ENCODE assay signal across 11 cellular contexts in genomic region chr14:23093526-23093925, GRCh38. TPM values are rescaled to one million over a fixed set of nuclear protein-coding genes. Genes with fewer than 3 reads are reported as not detected.
A peak's percentile ranks its signal among the peaks of the same experiment; 100 is the strongest.
DNase-seq lines count a peak whose midpoint lies in the region; ATAC-seq, FAIRE-seq and TF ChIP-seq lines count a peak whose summit lies in the region.
"Had no signal": no experiment of that assay in that cellular context is flagged by ENCODE, and none has a peak within 500 bp of the region (broad histone marks: within the 10 kb centered on the region; RNA-seq: fewer than 3 reads in every experiment).

No MANE protein-coding gene starts in this region.

- H4K20me1 ChIP-seq in OCI-LY7 (ENCODE audit: insufficient read depth, low read length) = peaks cover 21% of the 10 kb centered on the region

- H3K9ac ChIP-seq in skeletal muscle tissue (ENCODE audit: low read depth in 1 of 3, low read length in 3 of 3) = peak overlapping the region; percentile 92 to 99 (median 98)

- DNase-seq in GM06990 (ENCODE audit: extremely low read depth, insufficient read length) (no peak), OCI-LY7 (ENCODE audit: low spot score) (no peak), right cardiac atrium (no peak), NCI-H82 treated with DMSO at 0.1 percent for 48 hours (lab: John Stamatoyannopoulos, UW; ENCODE audit: unreplicated experiment) (no peak), H54 (ENCODE audit: insufficient read length, low spot score) (no peak)
- no peak for DNase-seq in stimulated activated naive CD4-positive, alpha-beta T cell (lab: John Stamatoyannopoulos, UW)
- DNase-seq: activated CD4-positive, alpha-beta T cell treated with anti-CD3 and anti-CD28 coated beads for 4 hours had no signal

- FAIRE-seq in H54 (lab: Jason Lieb, UNC) = no peak

- intact Hi-C loops in OCI-LY7 (cut with micrococcal nuclease; ENCODE audit: unreplicated experiment) = no loop called here
- intact Hi-C loops in right cardiac atrium (cut with DNase I) = no loop called here

- no peak for TF ChIP-seq POLR2A in H54 (IDR thresholded peaks at IDR 0.05; ENCODE audit: low read depth, low read length)

- H3K4me2 ChIP-seq in OCI-LY7 (ENCODE audit: low read length) = peak overlapping the region; percentile 94

- ATAC-seq in right cardiac atrium (no peak), GM19351 (IDR thresholded peaks at IDR 0.05; ENCODE audit: unreplicated experiment) (no peak)

- POLR2A ChIA-PET in OCI-LY7 (lab: Charles Lee) = interaction anchor here (1.3 to 1.4 kb wide), 2 partner anchors 22 to 83 kb away, joined by 5 to 11 read pairs; no protein-coding TSS in a partner anchor

- H3K4me1 ChIP-seq in OCI-LY7 (ENCODE audit: insufficient read depth, low read length, poor library complexity, severe bottlenecking) (peaks cover 23% of the 10 kb centered on the region), right cardiac atrium (ENCODE audit: control insufficient read depth, insufficient read depth, low read length) (peaks cover 2% of the 10 kb centered on the region), skeletal muscle tissue (ENCODE audit: control insufficient read depth in 3 of 3, insufficient read depth in 3 of 3, low read length in 3 of 3) (peaks cover 21 to 30% (median 22%) of the 10 kb centered on the region in 3 donors)

- no peaks in the 10 kb centered on the region for H3K9me2 ChIP-seq in OCI-LY7 (ENCODE audit: insufficient read depth, low read length)

- H3K9me3 ChIP-seq in OCI-LY7 (ENCODE audit: low read length) (no peaks in the 10 kb centered on the region), right cardiac atrium (ENCODE audit: control insufficient read depth, low read length) (no peaks in the 10 kb centered on the region), skeletal muscle tissue (ENCODE audit: control insufficient read depth in 3 of 3, low read length in 3 of 3) (no peaks in the 10 kb centered on the region)

- H3K4me3 ChIP-seq in GM06990 (replicated peaks; ENCODE audit: low read depth, low read length) = peak overlapping the region; percentile 97
- peak overlapping the region; percentile 92 for H3K4me3 ChIP-seq in OCI-LY7 (ENCODE audit: low read depth, low read length, poor library complexity, severe bottlenecking)
- peak overlapping the region; percentile 86 for H3K4me3 ChIP-seq in right cardiac atrium (ENCODE audit: low read length)
- H3K4me3 ChIP-seq in skeletal muscle tissue (ENCODE audit: low read length in 3 of 3) = peak overlapping the region in 2 of 3 donors; percentile 90 to 96

- BruUV-seq in OCI-LY7 (replicated peaks; lab: Mats Ljungman, UMichigan) = no TSS peak

- 82% methylated on average over 2 of the region's 2 CpGs for WGBS in right cardiac atrium

- H3K79me2 ChIP-seq in OCI-LY7 (ENCODE audit: insufficient read depth, low read depth, low read length) = peaks cover 56% of the 10 kb centered on the region

- no peak overlapping the region for H3K27ac ChIP-seq in OCI-LY7 (ENCODE audit: low read depth, low read length, poor library complexity, severe bottlenecking)
- no peak overlapping the region for H3K27ac ChIP-seq in right cardiac atrium (ENCODE audit: low read length)
- no peak overlapping the region for H3K27ac ChIP-seq in skeletal muscle tissue (ENCODE audit: low read depth, low read length)

- no peaks in the 10 kb centered on the region for H3K27me3 ChIP-seq in GM06990 (replicated peaks; ENCODE audit: control insufficient read depth, insufficient read depth, low read length)
- no peaks in the 10 kb centered on the region for H3K27me3 ChIP-seq in right cardiac atrium (ENCODE audit: control insufficient read depth, insufficient read depth)
- H3K27me3 ChIP-seq in skeletal muscle tissue (ENCODE audit: control insufficient read depth in 3 of 3, insufficient read depth in 3 of 3, low read length in 3 of 3) = no peaks in the 10 kb centered on the region

- H3K36me3 ChIP-seq in GM06990 (ENCODE audit: control insufficient read depth, insufficient read depth, low read length) = peaks cover 13% of the 10 kb centered on the region
- H3K36me3 ChIP-seq in OCI-LY7 (ENCODE audit: insufficient read depth, low read length) = peaks cover 68% of the 10 kb centered on the region
- H3K36me3 ChIP-seq in skeletal muscle tissue (ENCODE audit: control insufficient read depth in 3 of 3, insufficient read depth in 3 of 3, low read length in 3 of 3) = peaks cover 16 to 52% (median 47%) of the 10 kb centered on the region in 3 donors

- H2AFZ ChIP-seq in OCI-LY7 (ENCODE audit: low read length) = no peak overlapping the region

- TF ChIP-seq CTCF in GM06990 (IDR thresholded peaks at IDR 0.05; ENCODE audit: insufficient read depth, low read length, poor library complexity, severe bottlenecking) (no peak), OCI-LY7 (conservative IDR thresholded peaks at IDR 0.05; ENCODE audit: low read length) (no peak)

- CTCF ChIA-PET in OCI-LY7 (lab: Charles Lee; ENCODE audit: unreplicated experiment) = interaction anchor here (1.0 kb wide), 1 partner anchor 15 kb away, joined by 3 read pairs; no protein-coding TSS in a partner anchor

RNA-seq across cellular contexts. Expression of gene ACIN1, which starts 1.4 kb away (rescaled TPM):
- 107 and 130 TPM in 2 replicates for total RNA-seq in OCI-LY7 (2014; rRNA removed; shearing (Covaris generic))
- total RNA-seq in OCI-LY7 (2022) (203 and 206 TPM in 2 replicates), right cardiac atrium (10 to 100 TPM; 78.9 to 87.8 (median 84.8) TPM), skeletal muscle tissue (62.1 TPM)
- polyA plus RNA-seq in right cardiac atrium = 67.1 TPM

RNA-seq across cellular contexts. Expression of gene C14orf119, which starts 1.8 kb away (rescaled TPM):
- total RNA-seq in OCI-LY7 (2014; rRNA removed; shearing (Covaris generic)) = 25.9 and 44.5 TPM in 2 replicates
- total RNA-seq in OCI-LY7 (2022) (37.0 and 42.4 TPM in 2 replicates), right cardiac atrium (10 to 100 TPM; 30.2 to 43.9 (median 41.2) TPM), skeletal muscle tissue (24.5 TPM)
- 27.3 TPM for polyA plus RNA-seq in right cardiac atrium

RNA-seq across cellular contexts. Expression of gene CIROP, which starts 11.3 kb away (rescaled TPM):
- total RNA-seq in OCI-LY7 (2014; rRNA removed; shearing (Covaris generic)) = not detected in 2 replicates
- not detected in 2 replicates for total RNA-seq in OCI-LY7 (2022)
- not detected for total RNA-seq in right cardiac atrium
- not detected for polyA plus RNA-seq in right cardiac atrium
- not detected for total RNA-seq in skeletal muscle tissue
- total RNA-seq: chondrocyte, myocyte had no signal

RNA-seq across cellular contexts. Expression of gene CEBPE, which starts 25.5 kb away (rescaled TPM):
- 0.67 and 1.1 TPM in 2 replicates for total RNA-seq in OCI-LY7 (2014; rRNA removed; shearing (Covaris generic))
- total RNA-seq in OCI-LY7 (2022) = 2.2 and 2.3 TPM in 2 replicates
- not detected for total RNA-seq in right cardiac atrium
- not detected for polyA plus RNA-seq in right cardiac atrium
- under 0.01 TPM for total RNA-seq in skeletal muscle tissue
- total RNA-seq: chondrocyte, myocyte had no signal

RNA-seq across cellular contexts. Expression of gene CDH24, which starts 36.2 kb away (rescaled TPM):
- total RNA-seq in OCI-LY7 (2014; rRNA removed; shearing (Covaris generic)) = 1.1 and 1.5 TPM in 2 replicates
- total RNA-seq in OCI-LY7 (2022) = 0.46 and 0.51 TPM in 2 replicates
- 1 to 10 TPM in 3 of 4 donors, under 1 TPM in 1; 0.95 to 2.3 (median 2.2) TPM for total RNA-seq in right cardiac atrium
- 2.5 TPM for polyA plus RNA-seq in right cardiac atrium
- 1.6 TPM for total RNA-seq in skeletal muscle tissue
